8 cellular contexts compared by ENCODE assay signal in genomic region chr10:114518401-114519305, GRCh38.
DNase-seq lines count a peak whose midpoint lies in the region; ATAC-seq, FAIRE-seq and TF ChIP-seq lines count a peak whose summit lies in the region.

No MANE protein-coding gene starts in this region.

- TF ChIP-seq CTCF in A549 (IDR thresholded peaks at IDR 0.05) (no peak), K562 (IDR thresholded peaks at IDR 0.05 in 2 of 3, conservative IDR thresholded peaks at IDR 0.05 in 1 of 3; ENCODE audit: insufficient read depth in 2 of 3, low read depth in 1 of 3, low read length in 3 of 3) (no peak), omental fat pad (IDR thresholded peaks at IDR 0.05) (no peak), osteocyte (IDR thresholded peaks at IDR 0.05) (no peak)

- H3K9me1 ChIP-seq in K562 (ENCODE audit: control insufficient read depth, insufficient read depth, low read length) = no peaks in the 10 kb centered on the region

- no peak overlapping the region for H3K9ac ChIP-seq in K562 (ENCODE audit: insufficient read depth in 1 of 2, low read depth in 2 of 2, low read length in 2 of 2)
- peak overlapping the region; percentile 10 for H3K9ac ChIP-seq in mesenchymal stem cell (ENCODE audit: low read length)

- intact Hi-C loops in K562 (cut with micrococcal nuclease) = no loop called here

- no peaks in the 10 kb centered on the region for H3K9me3 Mint-ChIP-seq in osteocyte (ENCODE audit: unreplicated experiment)

- H2BK5ac ChIP-seq in mesenchymal stem cell (ENCODE audit: low read depth, low read length, poor library complexity, severe bottlenecking) = no peak overlapping the region

- CTCF ChIA-PET in A549 (lab: Yijun Ruan, JAX) = interaction anchor here (0.7 to 2.6 kb wide), 10 partner anchors 8 to 352 kb away, joined by 3 to 10 read pairs (median 4); no protein-coding TSS in a partner anchor
- CTCF ChIA-PET in K562 (lab: Yijun Ruan, JAX; ENCODE audit: low intra/inter-chr PET ratio) = no interaction called here

- no TSS peak for BruUV-seq in K562 (replicated peaks; lab: Mats Ljungman, UMichigan)

- H3K36me3 Mint-ChIP-seq in osteocyte (ENCODE audit: unreplicated experiment) = no peaks in the 10 kb centered on the region

- DNase-seq in A549 (ENCODE audit: low read depth in 1 of 2, low spot score in 1 of 2) (peak; percentile 65 to 82), GM12892 (ENCODE audit: insufficient read length) (no peak), K562 (ENCODE audit: extremely low read depth in 1 of 4, low spot score in 3 of 4) (no peak), mesenchymal stem cell (peak; percentile 48), omental fat pad (ENCODE audit: low spot score) (no peak), osteocyte (ENCODE audit: extremely low spot score, unreplicated experiment) (no peak)

- no peak overlapping the region for H2AFZ ChIP-seq in K562 (ENCODE audit: low read depth, low read length)
- H2AFZ ChIP-seq in mesenchymal stem cell (ENCODE audit: low read depth, low read length) = no peak overlapping the region

- H4K8ac ChIP-seq in mesenchymal stem cell (ENCODE audit: low read length) = no peak overlapping the region

- H3K4me1 Mint-ChIP-seq in osteocyte (ENCODE audit: unreplicated experiment) = peaks cover 22% of the 10 kb centered on the region

- peak overlapping the region; percentile 75 to 83 for H3K27ac ChIP-seq in A549
- H3K27ac ChIP-seq in K562 (ENCODE audit: extremely low read depth, low read depth, low read length) = no peak overlapping the region
- H3K27ac ChIP-seq in mesenchymal stem cell (ENCODE audit: low read length, poor library complexity, severe bottlenecking) = no peak overlapping the region

- H3K18ac ChIP-seq in mesenchymal stem cell (ENCODE audit: low read depth in 1 of 2, low read length in 2 of 2) = no peak overlapping the region

- no peak overlapping the region for H3K14ac ChIP-seq in mesenchymal stem cell (ENCODE audit: low read length in 2 of 2)

- POLR2A ChIA-PET in A549 (lab: Yijun Ruan, JAX) (interaction anchor here (1.5 kb wide), 1 partner anchor 8 kb away, joined by 6 read pairs; no protein-coding TSS in a partner anchor), K562 (lab: Yijun Ruan, JAX) (interaction anchor here (0.6 kb wide), 1 partner anchor 252 kb away, joined by 3 read pairs; no protein-coding TSS in a partner anchor)

- H3K4me1 ChIP-seq in A549 = peaks cover 51% of the 10 kb centered on the region
- H3K4me1 ChIP-seq in K562 (replicated peaks in 1 of 2; ENCODE audit: control insufficient read depth in 2 of 2, insufficient read depth in 2 of 2, low read length in 2 of 2) = no peaks in the 10 kb centered on the region
- peaks cover 10% of the 10 kb centered on the region for H3K4me1 ChIP-seq in mesenchymal stem cell (ENCODE audit: control insufficient read depth, insufficient read depth, low read depth, low read length)

- no peak overlapping the region for H3K4me3 ChIP-seq in A549
- no peak overlapping the region for H3K4me3 ChIP-seq in K562
- no peak overlapping the region for H3K4me3 ChIP-seq in mesenchymal stem cell (ENCODE audit: insufficient read depth in 1 of 2, low read depth in 1 of 2, low read length in 2 of 2)

- no peak overlapping the region for H3K23ac ChIP-seq in mesenchymal stem cell (ENCODE audit: low read length in 2 of 2)

- no peaks in the 10 kb centered on the region; the same call in 1 of the 2 replicates for H4K20me1 ChIP-seq in K562 (replicated peaks; ENCODE audit: control insufficient read depth, insufficient read depth, low read length)

- H3K79me2 ChIP-seq in K562 (ENCODE audit: control insufficient read depth, insufficient read depth, low read length) = no peaks in the 10 kb centered on the region

- H3K9me3 ChIP-seq in A549 (no peaks in the 10 kb centered on the region), K562 (replicated peaks; ENCODE audit: control insufficient read depth, insufficient read depth, low read depth, low read length) (no peaks in the 10 kb centered on the region), mesenchymal stem cell (ENCODE audit: control insufficient read depth, low read length) (no peaks in the 10 kb centered on the region)

- H4K91ac ChIP-seq in mesenchymal stem cell (ENCODE audit: low read length) = no peak overlapping the region

- H3K27me3 Mint-ChIP-seq in osteocyte (ENCODE audit: unreplicated experiment) = no peaks in the 10 kb centered on the region

- no peak overlapping the region for H3K27ac Mint-ChIP-seq in osteocyte (ENCODE audit: unreplicated experiment)

- TF ChIP-seq POLR2A in A549 (IDR thresholded peaks at IDR 0.05; ENCODE audit: low read length) (no peak), GM12892 (IDR thresholded peaks at IDR 0.05; ENCODE audit: low read depth, low read length) (no peak), K562 (conservative IDR thresholded peaks at IDR 0.05) (no peak)

- TF ChIP-seq RAD21 in A549 (conservative IDR thresholded peaks at IDR 0.05 in 1 of 2, IDR thresholded peaks at IDR 0.05 in 1 of 2) = 0 out of 5 replicates have a peak, but pooled peaks of 1 of the 2 experiments have one; percentile 15
- no peak for TF ChIP-seq RAD21 in K562 (CRISPR knock-in tag; conservative IDR thresholded peaks at IDR 0.05 in 1 of 2, IDR thresholded peaks at IDR 0.05 in 1 of 2)

- in situ Hi-C loops in K562 (cut with MboI) = no loop called here

- H2BK12ac ChIP-seq in mesenchymal stem cell (ENCODE audit: low read length in 2 of 2) = no peak overlapping the region

- peak; percentile 85 for FAIRE-seq in A549 (lab: Jason Lieb, UNC)
- peak; percentile 46 for FAIRE-seq in GM12892 (lab: Jason Lieb, UNC)
- FAIRE-seq in K562 (lab: Jason Lieb, UNC) = no peak

- 19% methylated on average over 4 of the region's 4 CpGs for WGBS in A549 (ENCODE audit: missing lambda C conversion rate)
- WGBS in K562 (ENCODE audit: insufficient coverage, low coverage, missing lambda C conversion rate) = 5% methylated on average over 4 of the region's 4 CpGs
- 68% methylated on average over 3 of the region's 4 CpGs for WGBS in mesenchymal stem cell

- H2BK120ac ChIP-seq in mesenchymal stem cell (ENCODE audit: low read depth, low read length) = no peak overlapping the region

- H3K79me1 ChIP-seq in mesenchymal stem cell (replicated peaks; ENCODE audit: low read length, poor library complexity, severe bottlenecking) = peaks cover 8% of the 10 kb centered on the region

- H2BK15ac ChIP-seq in mesenchymal stem cell (ENCODE audit: low read depth, poor library complexity, severe bottlenecking) = no peak overlapping the region

- ATAC-seq in A549 (peak; percentile 91 to 93), K562 (no peak), omental fat pad (ENCODE audit: low FRiP score) (no peak), HG03095 (IDR thresholded peaks at IDR 0.05; ENCODE audit: unreplicated experiment) (no peak), GM21737 (IDR thresholded peaks at IDR 0.05; ENCODE audit: unreplicated experiment) (no peak)

- no peaks in the 10 kb centered on the region for H3K36me3 ChIP-seq in K562 (ENCODE audit: control insufficient read depth, insufficient read depth, low read length)
- H3K36me3 ChIP-seq in mesenchymal stem cell (ENCODE audit: control insufficient read depth in 1 of 2, insufficient read depth in 2 of 2, low read depth in 1 of 2, low read length in 2 of 2) = no peaks in the 10 kb centered on the region

- H2AK5ac ChIP-seq in mesenchymal stem cell (ENCODE audit: low read length, severe bottlenecking) = no peak overlapping the region

- no peak overlapping the region for H3K4ac ChIP-seq in mesenchymal stem cell (ENCODE audit: low read depth in 1 of 2, low read length in 2 of 2)

- H3K27me3 ChIP-seq in K562 (ENCODE audit: control insufficient read depth in 2 of 2, insufficient read depth in 2 of 2, low read length in 2 of 2) (no peaks in the 10 kb centered on the region; a peak in 1 of 5 replicates), mesenchymal stem cell (ENCODE audit: control insufficient read depth in 1 of 2, insufficient read depth in 1 of 2, low read length in 2 of 2) (no peaks in the 10 kb centered on the region)

- H3K4me3 Mint-ChIP-seq in osteocyte (ENCODE audit: unreplicated experiment) = no peak overlapping the region

- peak overlapping the region; percentile 63 for H3K4me2 ChIP-seq in A549
- H3K4me2 ChIP-seq in K562 (ENCODE audit: insufficient read depth, low read length) = no peak overlapping the region
- no peak overlapping the region for H3K4me2 ChIP-seq in mesenchymal stem cell (ENCODE audit: low read length, poor library complexity, severe bottlenecking)

- peak in 1 of 2 experiments; percentile 35; a peak in 2 of 5 replicates for TF ChIP-seq EP300 in A549 (IDR thresholded peaks at IDR 0.05)
- TF ChIP-seq EP300 in K562 (IDR thresholded peaks at IDR 0.05; ENCODE audit: low read length) = no peak

TF ChIP-seq in A549, 52 proteins besides CTCF, POLR2A, EP300 and RAD21 (continues in another document):
- TF ChIP-seq E2F6 (IDR thresholded peaks at IDR 0.05; ENCODE audit: borderline replicate concordance, low read depth) = no peak
- TF ChIP-seq MAFK (IDR thresholded peaks at IDR 0.05; ENCODE audit: partially characterized antibody) = peak; percentile 4
- TF ChIP-seq EHF (CRISPR knock-in tag; IDR thresholded peaks at IDR 0.05) = no peak
- TF ChIP-seq ZFP36 (IDR thresholded peaks at IDR 0.05; ENCODE audit: borderline replicate concordance, partially characterized antibody) = no peak
- TF ChIP-seq PHF8 (IDR thresholded peaks at IDR 0.05; ENCODE audit: borderline replicate concordance, low read depth) = no peak
- no peak for TF ChIP-seq NR3C1 (IDR thresholded peaks at IDR 0.05)
- TF ChIP-seq HEYL (CRISPR knock-in tag; IDR thresholded peaks at IDR 0.05) = no peak

Comparison
In these comparisons a context has a peak if more than half of its experiments do, and no peak if none do; other contexts are left out.
1. ATAC-seq: peak in A549 (2 of 2); none in K562 (single experiment), omental fat pad (single experiment), HG03095 (single experiment) and GM21737 (single experiment).
2. DNase-seq: peak in A549 (2 of 2) and mesenchymal stem cell (single experiment); none in GM12892 (single experiment), K562 (0 of 4), omental fat pad (single experiment) and osteocyte (single experiment).
3. H3K27ac ChIP-seq: peak in A549 (2 of 2); none in K562 (single experiment) and mesenchymal stem cell (single experiment).
4. Of the 35 proteins assayed by ChIP-seq in both K562 and A549: peak only in K562: none; only in A549: JUNB, MAFK and MAX; in both: none; in neither: 29; mixed calls (peak in some experiments, not most) for 3.